ENCODE assay signal across 2 cellular contexts in genomic region chr12:11166300-11166699, GRCh38.
TF ChIP-seq lines count a peak whose summit lies in the region.

No MANE protein-coding gene starts in this region.

TF ChIP-seq in IMR-90, 13 proteins besides CTCF, POLR2A, EP300 and RAD21:
- peak; percentile 32; the same call in 1 of the 2 replicates for TF ChIP-seq CEBPB (IDR thresholded peaks at IDR 0.05; ENCODE audit: low read depth, low read length)
- TF ChIP-seq MAZ (IDR thresholded peaks at IDR 0.05; ENCODE audit: borderline replicate concordance, low read depth, low read length): no peak

TF ChIP-seq in H1, 55 proteins besides CTCF, POLR2A, EP300 and RAD21:
- TF ChIP-seq CEBPB (IDR thresholded peaks at IDR 0.05; ENCODE audit: low read depth, low read length) (peak; percentile 38; the same call in 1 of the 2 replicates), SIN3A (conservative IDR thresholded peaks at IDR 0.05 in 1 of 2, IDR thresholded peaks at IDR 0.05 in 1 of 2; ENCODE audit: low read depth in 1 of 2, low read length in 2 of 2) (no peak)
